ENCODE assay signal across 23 cellular contexts in the genomic region with DNA sequence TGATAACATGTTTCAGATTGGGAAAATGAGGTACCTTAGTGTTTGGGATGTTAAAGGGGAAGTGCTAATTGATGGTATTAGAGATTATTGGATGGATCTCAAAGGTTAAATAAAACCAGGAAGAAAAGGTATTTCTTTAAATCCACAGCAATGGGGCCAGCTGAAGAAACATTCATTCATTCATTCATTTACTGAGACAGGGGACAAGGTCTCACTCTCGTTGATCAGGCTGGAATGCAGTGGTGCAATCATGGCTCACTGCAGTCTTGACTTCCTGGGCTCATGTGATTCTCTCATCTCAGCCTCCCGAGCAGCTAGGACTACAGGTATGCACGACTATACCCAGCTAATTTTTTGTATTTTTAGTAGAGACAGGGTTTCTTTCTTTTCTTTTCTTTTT. TPM values are rescaled to one million over a fixed set of nuclear protein-coding genes. Genes with fewer than 3 reads are reported as not detected.
DNase-seq lines count a peak whose midpoint lies in the region; ATAC-seq and TF ChIP-seq lines count a peak whose summit lies in the region.
"Had no signal": no experiment of that assay in that cellular context is flagged by ENCODE, and none has a peak within 500 bp of the region (broad histone marks: within the 10 kb centered on the region; RNA-seq: fewer than 3 reads in every experiment).

No MANE protein-coding gene starts in this region.

- no peaks in the 10 kb centered on the region for H3K9me3 Mint-ChIP-seq in HFFc6
- H3K9me3 Mint-ChIP-seq: CD4-positive, CD25-positive, alpha-beta regulatory T cell had no signal

- no peak overlapping the region for H2AFZ ChIP-seq in Karpas-422 (ENCODE audit: low read length)

- peak overlapping the region; percentile 40 for H3K27ac Mint-ChIP-seq in HFFc6
- H3K27ac Mint-ChIP-seq: CD4-positive, CD25-positive, alpha-beta regulatory T cell had no signal

- no peak overlapping the region for H3K4me3 Mint-ChIP-seq in HFFc6
- H3K4me3 Mint-ChIP-seq: CD4-positive, CD25-positive, alpha-beta regulatory T cell had no signal

- H3K36me3 ChIP-seq in Karpas-422 (ENCODE audit: insufficient read depth, low read length) (peaks cover 34% of the 10 kb centered on the region), Peyer's patch (peaks cover 0 to 49% (median 0%) of the 10 kb centered on the region in 3 donors)

- H3K4me2 ChIP-seq in Karpas-422 (ENCODE audit: low read depth, low read length, poor library complexity, severe bottlenecking) = no peak overlapping the region
- H3K4me2 ChIP-seq: KMS-11 had no signal

- H3K9me2 ChIP-seq in Karpas-422 (replicated peaks; ENCODE audit: insufficient read depth, low read length) = no peaks in the 10 kb centered on the region

- no peaks in the 10 kb centered on the region for H4K20me1 ChIP-seq in Karpas-422 (ENCODE audit: insufficient read depth, low read depth, low read length)

- intact Hi-C loops in posterior vena cava (cut with DNase I) = no loop called here

- no peak for TF ChIP-seq CTCF in HFFc6 (IDR thresholded peaks at IDR 0.05)
- no peak for TF ChIP-seq CTCF in choroid plexus epithelial cell (conservative IDR thresholded peaks at IDR 0.05; ENCODE audit: low read depth, low read length)
- no peak for TF ChIP-seq CTCF in Peyer's patch (IDR thresholded peaks at IDR 0.05)

- peaks cover 31% of the 10 kb centered on the region for H3K4me1 Mint-ChIP-seq in HFFc6 (ENCODE audit: low read depth)

- no peaks in the 10 kb centered on the region for H3K27me3 ChIP-seq in Karpas-422 (ENCODE audit: low read length)
- H3K27me3 ChIP-seq in Peyer's patch = no peaks in the 10 kb centered on the region
- H3K27me3 ChIP-seq: SJCRH30 had no signal

- DNase-seq in HFFc6 (no peak), Karpas-422 (no peak), choroid plexus epithelial cell (ENCODE audit: low read depth) (peak; percentile 44), posterior vena cava (ENCODE audit: low spot score) (peak; percentile 3), Peyer's patch (no peak)
- DNase-seq in activated CD8-positive, alpha-beta memory T cell treated with anti-CD3 and anti-CD28 coated beads, Interleukin-2, amount 50 U/mL, for 4 hours = no peak
- DNase-seq: CD4-positive, CD25-positive, alpha-beta regulatory T cell; EL; GF-D8; GOT3; HCEC 1CT; NCI-H1105; NCI-H146; NCI-H2029 treated with DMSO at 0.1 percent for 48 hours; NCI-H226; NCI-H524; NCI-H774; NK-92 treated with Interleukin-12 subunit alpha and Interleukin-12 subunit beta, amount 100 ng/mL, for 24 hours; SJCRH30 had no signal

- H3K27ac ChIP-seq in Karpas-422 (ENCODE audit: low read length) (peak overlapping the region; percentile 49; the same call in 1 of the 2 replicates), Peyer's patch (no peak overlapping the region)
- H3K27ac ChIP-seq: HL-60, KMS-11, SJCRH30 had no signal

- H3K4me3 ChIP-seq in Karpas-422 (ENCODE audit: low read length) (no peak overlapping the region), choroid plexus epithelial cell (ENCODE audit: low read depth, low read length) (no peak overlapping the region), Peyer's patch (no peak overlapping the region)
- H3K4me3 ChIP-seq: SJCRH30 had no signal

- H3K79me2 ChIP-seq in Karpas-422 (ENCODE audit: low read length) = 0 out of 2 replicates have a peak, but pooled peaks cover 3% of the 10 kb centered on the region

- H3K9me3 ChIP-seq in Karpas-422 (ENCODE audit: low read length) = no peaks in the 10 kb centered on the region
- H3K9me3 ChIP-seq in Peyer's patch = no peaks in the 10 kb centered on the region
- H3K9me3 ChIP-seq: SJCRH30 had no signal

- no peak overlapping the region for H3K9ac ChIP-seq in Karpas-422 (ENCODE audit: low read length)
- H3K9ac ChIP-seq: KMS-11 had no signal

- peaks cover 16% of the 10 kb centered on the region; the same call in 1 of the 2 replicates for H3K36me3 Mint-ChIP-seq in HFFc6 (ENCODE audit: low read depth)

- H3K27me3 Mint-ChIP-seq in HFFc6 (ENCODE audit: insufficient read depth) = no peaks in the 10 kb centered on the region; the same call in 1 of the 2 replicates
- H3K27me3 Mint-ChIP-seq: CD4-positive, CD25-positive, alpha-beta regulatory T cell had no signal

- TF ChIP-seq POLR2A in Peyer's patch (IDR thresholded peaks at IDR 0.05) = no peak

- H3K4me1 ChIP-seq in Karpas-422 (ENCODE audit: low read length) (peaks cover 6% of the 10 kb centered on the region), Peyer's patch (no peaks in the 10 kb centered on the region)
- H3K4me1 ChIP-seq: SJCRH30 had no signal

- no peak for ATAC-seq in GM18502 (IDR thresholded peaks at IDR 0.05; ENCODE audit: poor library complexity, unreplicated experiment)
- ATAC-seq: Panc1 had no signal

RNA-seq across cellular contexts. Expression of a gene that starts 19.8 kb away (rescaled TPM):
- total RNA-seq in HFFc6 (2021; fragmentation: NEBNext Ultra II Directional; extraction: Animal tissue kit (Norgen Biotek cat#: 25700)) = 10 to 100 TPM; 22.1 to 30.8 (median 27.0) TPM
- total RNA-seq in Karpas-422 (2014; rRNA removed; shearing (Covaris generic); ENCODE audit: low replicate concordance) = 25.5 and 27.9 TPM in 2 replicates
- total RNA-seq in posterior vena cava (10 to 100 TPM in 1 of 2 donors, 1 to 10 TPM in 1; 9.9 to 11.1 TPM), Peyer's patch (10 to 100 TPM; 13.8 to 37.4 (median 28.0) TPM)

RNA-seq across cellular contexts. Expression of a gene that starts 20.1 kb away (rescaled TPM):
- 100 to 1,000 TPM in 3 of 6 experiments, 10 to 100 TPM in 3; 94.1 to 130 (median 99.2) TPM for total RNA-seq in HFFc6 (2021; fragmentation: NEBNext Ultra II Directional; extraction: Animal tissue kit (Norgen Biotek cat#: 25700))
- total RNA-seq in Karpas-422 (2014; rRNA removed; shearing (Covaris generic); ENCODE audit: low replicate concordance) = 43.1 and 69.5 TPM in 2 replicates
- total RNA-seq in posterior vena cava = 10 to 100 TPM; 37.3 to 37.4 TPM
- total RNA-seq in Peyer's patch = 10 to 100 TPM; 19.4 to 90.8 (median 37.9) TPM

RNA-seq across cellular contexts. Expression of a gene that starts 27.1 kb away (rescaled TPM):
- 10 to 100 TPM; 28.1 to 38.0 (median 35.7) TPM for total RNA-seq in HFFc6 (2021; fragmentation: NEBNext Ultra II Directional; extraction: Animal tissue kit (Norgen Biotek cat#: 25700))
- 109 and 123 TPM in 2 replicates for total RNA-seq in Karpas-422 (2014; rRNA removed; shearing (Covaris generic); ENCODE audit: low replicate concordance)
- total RNA-seq in posterior vena cava (10 to 100 TPM; 42.0 to 59.7 TPM), Peyer's patch (100 to 1,000 TPM in 1 of 4 donors, 10 to 100 TPM in 3; 13.8 to 254 (median 54.7) TPM)

RNA-seq across cellular contexts. Expression of a gene that starts 58.7 kb away (rescaled TPM):
- 100 to 1,000 TPM in 1 of 6 experiments, 10 to 100 TPM in 5; 79.4 to 101 (median 89.0) TPM for total RNA-seq in HFFc6 (2021; fragmentation: NEBNext Ultra II Directional; extraction: Animal tissue kit (Norgen Biotek cat#: 25700))
- total RNA-seq in Karpas-422 (2014; rRNA removed; shearing (Covaris generic); ENCODE audit: low replicate concordance) = 134 and 193 TPM in 2 replicates
- total RNA-seq in posterior vena cava (10 to 100 TPM; 56.1 to 61.0 TPM), Peyer's patch (100 to 1,000 TPM in 1 of 4 donors, 10 to 100 TPM in 3; 49.4 to 115 (median 92.8) TPM)

Comparison
In these comparisons a context has a peak if more than half of its experiments do, and no peak if none do; other contexts are left out.
1. DNase-seq: peak in choroid plexus epithelial cell (single experiment) and posterior vena cava (single experiment); none in HFFc6 (single experiment), Karpas-422 (single experiment), activated CD8-positive, alpha-beta memory T cell treated with anti-CD3 and anti-CD28 coated beads, Interleukin-2, amount 50 U/mL, for 4 hours (single experiment) and Peyer's patch (0 of 3).